Comparison of ENCODE assay signal across 8 cellular contexts in genomic region chr6:11537229-11538048, GRCh38. TPM values are rescaled to one million over a fixed set of nuclear protein-coding genes. Genes with fewer than 3 reads are reported as not detected.
DNase-seq lines count a peak whose midpoint lies in the region; ATAC-seq and TF ChIP-seq lines count a peak whose summit lies in the region.

TSS of gene TMEM170B (plus strand) at chr6:11537749. CDS start at chr6:11538278, 529 bp downstream.

- H3K9me3 Mint-ChIP-seq in Caco-2 (ENCODE audit: unreplicated experiment), result no peaks in the 10 kb centered on the region

- peaks cover 2% of the 10 kb centered on the region for H3K27me3 Mint-ChIP-seq in Caco-2 (ENCODE audit: insufficient read depth, unreplicated experiment)

- peaks cover 11% of the 10 kb centered on the region for H3K36me3 Mint-ChIP-seq in Caco-2 (ENCODE audit: insufficient read depth, unreplicated experiment)

- H3K27me3 ChIP-seq in Caco-2 (replicated peaks; ENCODE audit: control insufficient read depth, insufficient read depth, low read length), result no peaks in the 10 kb centered on the region
- no peaks in the 10 kb centered on the region for H3K27me3 ChIP-seq in effector memory CD4-positive, alpha-beta T cell (replicated peaks; ENCODE audit: control insufficient read depth, insufficient read depth, low read length, poor library complexity, severe bottlenecking)

- ATAC-seq in GM21381 (IDR thresholded peaks at IDR 0.05; ENCODE audit: unreplicated experiment), result peak; percentile 95

- DNase-seq in Caco-2, result peak; percentile 91 to 95
- peak; percentile 90 for DNase-seq in HT1080 (ENCODE audit: low read depth)
- DNase-seq in NK-92 treated with Interleukin-12 subunit alpha and Interleukin-12 subunit beta, amount 100 ng/mL, for 24 hours (lab: John Stamatoyannopoulos, UW), result peak; percentile 78
- peak; percentile 89 to 93 (median 90) for DNase-seq in activated CD8-positive, alpha-beta memory T cell treated with anti-CD3 and anti-CD28 coated beads for 48 hours (ENCODE audit: low read depth in 2 of 3, low spot score in 2 of 3)
- DNase-seq in effector memory CD4-positive, alpha-beta T cell, result peak; percentile 92 to 96 (median 92)
- DNase-seq in mesenteric fat pad (ENCODE audit: low spot score), result peak; percentile 98
- DNase-seq in stimulated activated CD8-positive, alpha-beta memory T cell treated with anti-CD3 and anti-CD28 coated beads, Interleukin-15, amount 100 ng/mL, for 1 hour (ENCODE audit: low read depth), result peak; percentile 90

- H3K4me3 ChIP-seq in Caco-2 (ENCODE audit: low read depth, low read length), result peak within 1 kb of the TSS; percentile 71
- H3K4me3 ChIP-seq in effector memory CD4-positive, alpha-beta T cell (ENCODE audit: insufficient read depth, low read depth, low read length, poor library complexity, severe bottlenecking), result peak within 1 kb of the TSS; percentile 74

- CTCF ChIA-PET in Caco-2 (lab: Charles Lee), result no interaction called here

- H3K4me1 ChIP-seq in Caco-2, result peaks cover 13% of the 10 kb centered on the region
- peaks cover 5% of the 10 kb centered on the region for H3K4me1 ChIP-seq in effector memory CD4-positive, alpha-beta T cell (ENCODE audit: control insufficient read depth, insufficient read depth, low read length, poor library complexity, severe bottlenecking)

- no peak for TF ChIP-seq CTCF in Caco-2 (IDR thresholded peaks at IDR 0.05; ENCODE audit: insufficient read depth in 1 of 2, low read depth in 1 of 2, low read length in 1 of 2, severe bottlenecking in 1 of 2, unreplicated experiment in 1 of 2)

- H3K9me3 ChIP-seq in Caco-2, result no peaks in the 10 kb centered on the region
- no peaks in the 10 kb centered on the region for H3K9me3 ChIP-seq in effector memory CD4-positive, alpha-beta T cell (ENCODE audit: control insufficient read depth, low read length)

- peak within 1 kb of the TSS; percentile 24 for H3K27ac Mint-ChIP-seq in Caco-2 (ENCODE audit: unreplicated experiment)

- no peaks in the 10 kb centered on the region for H3K4me1 Mint-ChIP-seq in Caco-2 (ENCODE audit: low read depth, unreplicated experiment)

- peak within 1 kb of the TSS; percentile 56 for H3K27ac ChIP-seq in effector memory CD4-positive, alpha-beta T cell (ENCODE audit: insufficient read depth, low read length, poor library complexity, severe bottlenecking)

- BruUV-seq in Caco-2 (replicated peaks; lab: Mats Ljungman, UMichigan), result no TSS peak

- H3K4me3 Mint-ChIP-seq in Caco-2 (ENCODE audit: unreplicated experiment), result peak within 1 kb of the TSS; percentile 72

- POLR2A ChIA-PET in Caco-2 (lab: Charles Lee), result no interaction called here

- H3K36me3 ChIP-seq in Caco-2 (ENCODE audit: control insufficient read depth, insufficient read depth, low read length), result no peaks in the 10 kb centered on the region
- H3K36me3 ChIP-seq in effector memory CD4-positive, alpha-beta T cell (ENCODE audit: control insufficient read depth, insufficient read depth, low read length), result no peaks in the 10 kb centered on the region

- intact Hi-C loops in Caco-2 (cut with micrococcal nuclease; ENCODE audit: unreplicated experiment), result no loop called here

RNA-seq across cellular contexts. Expression of gene TMEM170B, which starts in this region (rescaled TPM):
- total RNA-seq in Caco-2 (2022), result 3.1 and 4.0 TPM in 2 replicates
- total RNA-seq in HT1080 (2014; rRNA removed; shearing (Covaris generic)), result 1.1 and 1.2 TPM in 2 replicates
- polyA plus RNA-seq in HT1080 (2015; cell fraction: cytosol; rRNA removed), result 1.1 and 1.5 TPM in 2 replicates
- polyA plus RNA-seq in HT1080 (2015; cell fraction: nucleus; rRNA removed), result 0.84 and 1.2 TPM in 2 replicates
- total RNA-seq in mesenteric fat pad, result 13.5 TPM

Comparison
In these comparisons a context has a peak if more than half of its experiments do, and no peak if none do; other contexts are left out.
1. Peak in every context shown above with its lines: DNase-seq, ATAC-seq, H3K4me3 ChIP-seq and H3K27ac ChIP-seq.